8 cellular contexts compared by ENCODE assay signal in the genomic region with DNA sequence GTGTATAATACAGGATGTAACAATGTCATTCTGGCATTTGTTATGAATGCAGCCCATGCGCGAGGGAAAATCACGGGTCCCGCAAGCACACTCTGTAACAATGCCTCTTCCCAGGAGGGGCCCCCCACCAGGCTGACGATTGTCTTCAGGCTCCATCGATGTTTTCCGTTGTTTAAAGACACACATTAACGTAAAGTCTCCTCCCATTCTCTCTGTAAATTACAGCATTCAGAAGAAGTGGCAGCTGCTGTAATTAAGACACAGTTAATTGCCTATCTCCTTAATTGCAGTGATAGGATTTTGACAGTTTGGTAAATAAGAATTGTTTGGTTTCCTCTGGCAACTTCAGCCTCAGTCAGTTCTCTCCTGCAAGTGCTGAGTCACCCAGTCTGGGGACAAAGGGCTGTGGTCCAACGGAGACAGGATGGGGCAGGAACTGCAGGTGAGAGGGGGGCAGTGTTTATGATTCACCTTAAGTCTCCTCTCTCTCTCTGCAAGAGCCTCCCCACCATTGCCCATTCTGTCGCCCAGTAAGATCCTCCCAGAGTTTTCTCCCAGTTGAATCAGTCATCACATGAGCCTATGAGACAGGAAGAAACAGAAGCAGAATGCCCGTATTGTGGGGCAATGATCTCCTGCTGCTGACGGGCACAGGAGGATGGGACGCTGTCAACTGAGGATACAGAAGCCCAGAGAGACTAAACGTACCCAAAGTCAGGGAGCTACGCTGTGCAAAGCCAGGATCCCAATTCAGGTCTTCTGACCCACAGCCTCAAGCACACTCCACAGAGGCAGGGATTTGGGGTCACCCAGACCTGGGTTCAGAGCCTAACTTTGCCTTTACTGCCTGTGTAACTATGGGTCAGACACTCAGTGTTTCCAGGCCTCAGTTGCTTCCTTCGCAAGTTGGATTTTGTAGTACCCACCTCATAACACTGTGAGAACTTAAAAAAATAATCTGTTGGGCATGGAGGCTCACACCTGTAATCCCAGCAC.
DNase-seq lines count a peak whose midpoint lies in the region; ATAC-seq lines count a peak whose summit lies in the region.

No MANE protein-coding gene starts in this region.

- peaks cover 2% of the 10 kb centered on the region for H3K27me3 Mint-ChIP-seq in activated naive CD8-positive, alpha-beta T cell treated with anti-CD3 and anti-CD28 coated beads, Interleukin-2, amount 10 ng/mL, durations not matched to agents 7 days and 5 days
- H3K27me3 Mint-ChIP-seq in stimulated activated memory B cell treated with anti-CD40 and anti-IgM and Interleukin-4, amounts not matched to agents 10 μg/mL and 1 μg/mL and 100 μg/mL, for 72 hours: no peaks in the 10 kb centered on the region

- H3K36me3 Mint-ChIP-seq in activated naive CD8-positive, alpha-beta T cell treated with anti-CD3 and anti-CD28 coated beads, Interleukin-2, amount 10 ng/mL, durations not matched to agents 7 days and 5 days: peaks cover 4% of the 10 kb centered on the region
- H3K36me3 Mint-ChIP-seq in stimulated activated memory B cell treated with anti-CD40 and anti-IgM and Interleukin-4, amounts not matched to agents 10 μg/mL and 1 μg/mL and 100 μg/mL, for 72 hours: no peaks in the 10 kb centered on the region

- POLR2A ChIA-PET in activated naive CD8-positive, alpha-beta T cell treated with anti-CD3 and anti-CD28 coated beads, Interleukin-2, amount 10 ng/mL, durations not matched to agents 7 days and 5 days (lab: Charles Lee): no interaction called here

- peaks cover 6% of the 10 kb centered on the region for H3K9me3 Mint-ChIP-seq in activated naive CD8-positive, alpha-beta T cell treated with anti-CD3 and anti-CD28 coated beads, Interleukin-2, amount 10 ng/mL, durations not matched to agents 7 days and 5 days
- peaks cover 10% of the 10 kb centered on the region for H3K9me3 Mint-ChIP-seq in stimulated activated memory B cell treated with anti-CD40 and anti-IgM and Interleukin-4, amounts not matched to agents 10 μg/mL and 1 μg/mL and 100 μg/mL, for 72 hours

- peak in 2 of 3 experiments; percentile 96 to 100 for DNase-seq in NCI-H1417 (lab: John Stamatoyannopoulos, UW)
- DNase-seq in activated naive CD8-positive, alpha-beta T cell treated with anti-CD3 and anti-CD28 coated beads, Interleukin-2, amount 10 ng/mL, durations not matched to agents 7 days and 5 days: no peak
- peak; percentile 54 for DNase-seq in left kidney (ENCODE audit: low read depth, low spot score)
- no peak for DNase-seq in SKM-1 treated with dmso at 0.1 percent for 144 hours (lab: John Stamatoyannopoulos, UW; ENCODE audit: unreplicated experiment)
- no peak for DNase-seq in effector CD4-positive, alpha-beta T cell

- H3K4me1 Mint-ChIP-seq in activated naive CD8-positive, alpha-beta T cell treated with anti-CD3 and anti-CD28 coated beads, Interleukin-2, amount 10 ng/mL, durations not matched to agents 7 days and 5 days: peaks cover 16% of the 10 kb centered on the region
- no peaks in the 10 kb centered on the region for H3K4me1 Mint-ChIP-seq in stimulated activated memory B cell treated with anti-CD40 and anti-IgM and Interleukin-4, amounts not matched to agents 10 μg/mL and 1 μg/mL and 100 μg/mL, for 72 hours

- peak overlapping the region; percentile 55 for H3K27ac Mint-ChIP-seq in activated naive CD8-positive, alpha-beta T cell treated with anti-CD3 and anti-CD28 coated beads, Interleukin-2, amount 10 ng/mL, durations not matched to agents 7 days and 5 days
- no peak overlapping the region for H3K27ac Mint-ChIP-seq in stimulated activated memory B cell treated with anti-CD40 and anti-IgM and Interleukin-4, amounts not matched to agents 10 μg/mL and 1 μg/mL and 100 μg/mL, for 72 hours

- ATAC-seq in GM19043 (IDR thresholded peaks at IDR 0.05; ENCODE audit: low read depth, unreplicated experiment) (peak; percentile 64), GM21528 (IDR thresholded peaks at IDR 0.05; ENCODE audit: low FRiP score, unreplicated experiment) (no peak)
- ATAC-seq in activated naive CD8-positive, alpha-beta T cell treated with anti-CD3 and anti-CD28 coated beads, Interleukin-2, amount 10 ng/mL, durations not matched to agents 7 days and 5 days (ENCODE audit: low read depth): peak; percentile 64
- ATAC-seq in stimulated activated memory B cell treated with anti-CD40 and anti-IgM and Interleukin-4, amounts not matched to agents 10 μg/mL and 1 μg/mL and 100 μg/mL, for 72 hours: no peak

- H3K4me3 Mint-ChIP-seq in activated naive CD8-positive, alpha-beta T cell treated with anti-CD3 and anti-CD28 coated beads, Interleukin-2, amount 10 ng/mL, durations not matched to agents 7 days and 5 days: peak overlapping the region; percentile 62
- H3K4me3 Mint-ChIP-seq in stimulated activated memory B cell treated with anti-CD40 and anti-IgM and Interleukin-4, amounts not matched to agents 10 μg/mL and 1 μg/mL and 100 μg/mL, for 72 hours: no peak overlapping the region

Comparison
In these comparisons a context has a peak if more than half of its experiments do, and no peak if none do; other contexts are left out.
1. ATAC-seq: peak in GM19043 (single experiment) and activated naive CD8-positive, alpha-beta T cell treated with anti-CD3 and anti-CD28 coated beads, Interleukin-2, amount 10 ng/mL, durations not matched to agents 7 days and 5 days (single experiment); none in stimulated activated memory B cell treated with anti-CD40 and anti-IgM and Interleukin-4, amounts not matched to agents 10 μg/mL and 1 μg/mL and 100 μg/mL, for 72 hours (single experiment) and GM21528 (single experiment).
2. DNase-seq: peak in NCI-H1417 (2 of 3) and left kidney (single experiment); none in activated naive CD8-positive, alpha-beta T cell treated with anti-CD3 and anti-CD28 coated beads, Interleukin-2, amount 10 ng/mL, durations not matched to agents 7 days and 5 days (single experiment), SKM-1 treated with dmso at 0.1 percent for 144 hours (single experiment) and effector CD4-positive, alpha-beta T cell (single experiment).